Comparison of ENCODE assay signal across 1 cellular context in the genomic region with DNA sequence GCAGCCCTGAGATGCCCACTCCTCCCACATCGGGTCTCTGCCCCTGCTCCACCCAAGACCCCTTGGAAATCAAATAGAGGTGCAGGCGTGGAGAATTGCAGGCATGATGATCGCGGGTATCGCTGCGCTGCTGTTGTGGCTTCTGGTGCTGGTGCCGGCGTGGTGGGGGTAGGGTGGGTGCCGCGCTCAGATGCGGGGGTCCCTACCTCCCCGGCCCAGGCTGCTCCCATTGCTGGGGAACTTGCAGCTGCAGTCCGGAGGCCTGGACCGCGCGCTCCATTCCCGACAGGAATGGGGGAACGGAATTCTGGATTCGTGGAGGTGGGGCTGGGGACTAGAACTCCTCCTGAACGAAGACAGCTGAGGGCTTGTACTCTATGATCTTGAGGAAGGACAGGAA.
TF ChIP-seq lines count a peak whose summit lies in the region.

No MANE protein-coding gene starts in this region.

TF ChIP-seq in WTC11, 78 proteins besides CTCF, POLR2A, EP300 and RAD21 (continued from another document):
- TF ChIP-seq, protein P1, sequence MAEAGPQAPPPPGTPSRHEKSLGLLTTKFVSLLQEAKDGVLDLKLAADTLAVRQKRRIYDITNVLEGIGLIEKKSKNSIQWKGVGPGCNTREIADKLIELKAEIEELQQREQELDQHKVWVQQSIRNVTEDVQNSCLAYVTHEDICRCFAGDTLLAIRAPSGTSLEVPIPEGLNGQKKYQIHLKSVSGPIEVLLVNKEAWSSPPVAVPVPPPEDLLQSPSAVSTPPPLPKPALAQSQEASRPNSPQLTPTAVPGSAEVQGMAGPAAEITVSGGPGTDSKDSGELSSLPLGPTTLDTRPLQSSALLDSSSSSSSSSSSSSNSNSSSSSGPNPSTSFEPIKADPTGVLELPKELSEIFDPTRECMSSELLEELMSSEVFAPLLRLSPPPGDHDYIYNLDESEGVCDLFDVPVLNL (CRISPR knock-in tag; IDR thresholded peaks at IDR 0.05; ENCODE audit: borderline replicate concordance, low read depth): no peak
